ENCODE assay signal across 25 cellular contexts in genomic region chr3:33694944-33695343, GRCh38.
"Had no signal": no experiment of that assay in that cellular context is flagged by ENCODE, and none has a peak within 500 bp of the region (broad histone marks: within the 10 kb centered on the region; RNA-seq: fewer than 3 reads in every experiment).

No MANE protein-coding gene starts in this region.

- H3K4me1 Mint-ChIP-seq: activated CD4-positive, alpha-beta T cell treated with anti-CD3 and anti-CD28 coated beads, Interleukin-2, amount 10 ng/mL, durations not matched to agents 7 days and 5 days; activated naive CD4-positive, alpha-beta T cell treated with anti-CD3 and anti-CD28 coated beads, Interleukin-2, amount 10 ng/mL, durations not matched to agents 7 days and 5 days had no signal

- H3K27ac Mint-ChIP-seq: activated B cell treated with CpG ODN at 0.5 μM for 24 hours; activated CD4-positive, alpha-beta memory T cell treated with anti-CD3 and anti-CD28 coated beads for 36 hours; activated CD4-positive, alpha-beta T cell treated with anti-CD3 and anti-CD28 coated beads, Interleukin-2, amount 10 ng/mL, durations not matched to agents 7 days and 5 days; activated naive CD4-positive, alpha-beta T cell treated with anti-CD3 and anti-CD28 coated beads, Interleukin-2, amount 10 ng/mL, durations not matched to agents 7 days and 5 days; activated T-helper 2 cell treated with anti-CD3 and anti-CD28 coated beads, Interferon-gamma antibody, Interleukin-2, Interleukin-4, amounts not matched to agents 10 μg/mL and 5 μg/mL and 100 μg/mL, durations not matched to agents 14 hours and 24 hours and 36 hours had no signal

- H3K27ac ChIP-seq: brain microvascular endothelial cell, cardiac muscle cell, KMS-11, SK-N-MC had no signal

- DNase-seq: activated B cell treated with CpG ODN at 0.5 μM for 24 hours; activated CD4-positive, alpha-beta memory T cell treated with anti-CD3 and anti-CD28 coated beads for 36 hours; activated CD4-positive, alpha-beta T cell treated with anti-CD3 and anti-CD28 coated beads, Interleukin-2, amount 10 ng/mL, durations not matched to agents 7 days and 5 days; activated CD8-positive, alpha-beta memory T cell treated with anti-CD3 and anti-CD28 coated beads for 24 hours; activated gamma-delta T cell treated with Interleukin-2 at 50 U/mL for 16 hours; activated naive CD4-positive, alpha-beta T cell treated with anti-CD3 and anti-CD28 coated beads, Interleukin-2, amount 10 ng/mL, durations not matched to agents 7 days and 5 days; activated T-cell treated with anti-CD3 and anti-CD28 coated beads, Interleukin-2, amount 50 U/mL, for 48 hours; brain microvascular endothelial cell; cerebellar nuclear complex; NCI-H1092; NCI-H1417 treated with DMSO at 0.1 percent for 48 hours; NCI-H1694; NCI-H2029; NCI-H2107; NCI-H2171 treated with DMSO at 0.1 percent for 48 hours; NCI-H226; NCI-H526 treated with DMSO at 0.1 percent for 48 hours; SW 1271; T-helper 2 cell; T1000 had no signal

- H3K36me3 ChIP-seq: brain microvascular endothelial cell, cardiac muscle cell had no signal

- H3K9ac ChIP-seq: KMS-11 had no signal

- H3K27me3 ChIP-seq: brain microvascular endothelial cell, cardiac muscle cell had no signal

- H3K4me3 ChIP-seq: cardiac muscle cell, SK-N-MC had no signal

- H3K27me3 Mint-ChIP-seq: activated B cell treated with CpG ODN at 0.5 μM for 24 hours; activated CD4-positive, alpha-beta memory T cell treated with anti-CD3 and anti-CD28 coated beads for 36 hours; activated CD4-positive, alpha-beta T cell treated with anti-CD3 and anti-CD28 coated beads, Interleukin-2, amount 10 ng/mL, durations not matched to agents 7 days and 5 days; activated naive CD4-positive, alpha-beta T cell treated with anti-CD3 and anti-CD28 coated beads, Interleukin-2, amount 10 ng/mL, durations not matched to agents 7 days and 5 days; IgD-negative memory B cell had no signal

- H3K4me3 Mint-ChIP-seq: activated B cell treated with CpG ODN at 0.5 μM for 24 hours; activated CD4-positive, alpha-beta memory T cell treated with anti-CD3 and anti-CD28 coated beads for 36 hours; activated CD4-positive, alpha-beta T cell treated with anti-CD3 and anti-CD28 coated beads, Interleukin-2, amount 10 ng/mL, durations not matched to agents 7 days and 5 days; activated naive CD4-positive, alpha-beta T cell treated with anti-CD3 and anti-CD28 coated beads, Interleukin-2, amount 10 ng/mL, durations not matched to agents 7 days and 5 days; IgD-negative memory B cell had no signal

- H3K9me3 Mint-ChIP-seq: activated B cell treated with CpG ODN at 0.5 μM for 24 hours had no signal
